ENCODE assay signal across 24 cellular contexts in the genomic region with DNA sequence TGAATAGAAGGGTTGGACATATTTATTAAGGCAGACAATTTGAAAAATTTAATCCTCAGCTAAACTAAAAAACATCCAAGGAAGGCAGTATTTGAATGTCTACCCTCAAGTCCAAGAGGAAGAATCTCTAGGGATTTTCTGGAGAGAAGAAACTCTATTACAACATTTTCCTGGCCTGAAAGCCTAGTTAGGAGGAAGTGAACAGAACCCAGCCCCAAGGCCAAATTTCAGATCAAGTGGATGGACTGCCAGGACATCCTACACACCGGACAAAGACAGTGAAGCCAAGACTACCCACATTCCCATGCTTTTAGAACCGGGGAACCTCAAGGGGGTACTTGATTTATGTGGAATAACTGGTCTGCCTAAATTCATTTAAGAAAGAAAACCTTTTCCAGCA.
DNase-seq lines count a peak whose midpoint lies in the region; ATAC-seq and TF ChIP-seq lines count a peak whose summit lies in the region.
"Had no signal": no experiment of that assay in that cellular context is flagged by ENCODE, and none has a peak within 500 bp of the region (broad histone marks: within the 10 kb centered on the region; RNA-seq: fewer than 3 reads in every experiment).

No MANE protein-coding gene starts in this region.

- TF ChIP-seq CTCF in fibroblast of pulmonary artery (IDR thresholded peaks at IDR 0.05; ENCODE audit: low read length, missing control alignments), result no peak

- H3K4me1 ChIP-seq in adipocyte (ENCODE audit: control insufficient read depth, insufficient read depth, low read length) (peaks cover 9% of the 10 kb centered on the region), aorta (ENCODE audit: control insufficient read depth in 1 of 2, insufficient read depth in 2 of 2, low read length in 2 of 2) (peaks cover 0 to 1% of the 10 kb centered on the region in 2 donors)
- H3K4me1 ChIP-seq: BE2C had no signal

- H3K4me3 ChIP-seq in adipocyte (ENCODE audit: low read length) (no peak overlapping the region), fibroblast of pulmonary artery (replicated peaks; ENCODE audit: low read depth, low read length) (no peak overlapping the region), aorta (ENCODE audit: low read length in 2 of 2) (no peak overlapping the region)
- H3K4me3 ChIP-seq: GM23248, PC-9 had no signal

- in situ Hi-C loops in G401 (cut with HindIII; ENCODE audit: low sequenced_read_pairs), result no loop called here

- no peak overlapping the region for H3K9ac ChIP-seq in adipocyte (ENCODE audit: low read length)
- H3K9ac ChIP-seq: GM23248, SK-N-SH had no signal

- no peak overlapping the region for H3K27ac ChIP-seq in aorta (ENCODE audit: low read depth in 1 of 2, low read length in 2 of 2)
- H3K27ac ChIP-seq: GM23248, PC-9 had no signal

- peak; percentile 85 for ATAC-seq in left ventricle myocardium superior
- ATAC-seq in aorta (ENCODE audit: low FRiP score), result peak; percentile 64
- no peak for ATAC-seq in GM19463 (IDR thresholded peaks at IDR 0.05; ENCODE audit: unreplicated experiment)
- no peak for ATAC-seq in GM19023 (IDR thresholded peaks at IDR 0.05; ENCODE audit: unreplicated experiment)

- WGBS in aorta, 2 donors, result 46 to 51% methylated on average over 2 of the region's 2 CpGs

- intact Hi-C loops in left ventricle myocardium superior (cut with micrococcal nuclease), result no loop called here
- intact Hi-C loops in aorta (cut with DNase I), result no loop called here

- no peaks in the 10 kb centered on the region for H3K9me3 ChIP-seq in adipocyte (ENCODE audit: control insufficient read depth, low read length)
- no peaks in the 10 kb centered on the region for H3K9me3 ChIP-seq in aorta (ENCODE audit: control insufficient read depth, low read length)
- H3K9me3 ChIP-seq: BE2C, SK-N-SH had no signal

- H3K27me3 ChIP-seq in adipocyte (replicated peaks; ENCODE audit: control insufficient read depth, insufficient read depth, low read length) (no peaks in the 10 kb centered on the region), aorta (ENCODE audit: control insufficient read depth in 1 of 2, insufficient read depth in 2 of 2, low read length in 1 of 2) (no peaks in the 10 kb centered on the region)
- H3K27me3 ChIP-seq: BE2C had no signal

- DNase-seq in adipocyte (ENCODE audit: low read depth) (peak; percentile 12), fibroblast of pulmonary artery (ENCODE audit: low read depth) (peak; percentile 6), left ventricle myocardium superior (no peak), aorta (no peak), G401 (ENCODE audit: low spot score) (no peak)
- DNase-seq: BE2C, DMS53, GF-D8, GM23248, HCEC 1CT, KBM-7, MM.1S, NCI-H1092, NCI-H1436, NCI-H1930, NCI-H2227 treated with DMSO at 0.1 percent for 48 hours, NCI-H510A, NCI-H748 treated with DMSO at 0.1 percent for 48 hours, PC-9, RPMI8226, SIG-M5, SK-N-SH had no signal

- H3K36me3 ChIP-seq in adipocyte (ENCODE audit: control insufficient read depth, insufficient read depth, low read length, severe bottlenecking), result no peaks in the 10 kb centered on the region
- no peaks in the 10 kb centered on the region for H3K36me3 ChIP-seq in aorta (ENCODE audit: control insufficient read depth in 1 of 2, insufficient read depth in 2 of 2, low read length in 1 of 2)
- H3K36me3 ChIP-seq: BE2C had no signal

Comparison
In these comparisons a context has a peak if more than half of its experiments do, and no peak if none do; other contexts are left out.
1. DNase-seq: peak in adipocyte (single experiment) and fibroblast of pulmonary artery (single experiment); none in left ventricle myocardium superior (single experiment), aorta (0 of 2) and G401 (single experiment).
2. ATAC-seq: peak in left ventricle myocardium superior (single experiment) and aorta (single experiment); none in GM19463 (single experiment) and GM19023 (single experiment).